8 cellular contexts compared by ENCODE assay signal in genomic region chr18:80245781-80246655, GRCh38. TPM values are rescaled to one million over a fixed set of nuclear protein-coding genes. Genes with fewer than 3 reads are reported as not detected.
DNase-seq lines count a peak whose midpoint lies in the region; ATAC-seq lines count a peak whose summit lies in the region.

No MANE protein-coding gene starts in this region.

- peak overlapping the region; percentile 72 for H3K4me3 Mint-ChIP-seq in activated CD4-positive, alpha-beta T cell treated with anti-CD3 and anti-CD28 coated beads, Interleukin-2, amount 10 ng/mL, durations not matched to agents 24 days and 14 days
- H3K4me3 Mint-ChIP-seq in activated CD4-positive, alpha-beta T cell treated with anti-CD3 and anti-CD28 coated beads for 36 hours = no peak overlapping the region
- peak overlapping the region; percentile 65 for H3K4me3 Mint-ChIP-seq in activated CD8-positive, alpha-beta T cell treated with anti-CD3 and anti-CD28 coated beads, Interleukin-2, amount 10 ng/mL, durations not matched to agents 7 days and 5 days

- H3K27ac ChIP-seq in stomach smooth muscle (ENCODE audit: low read length) = no peak overlapping the region
- no peak overlapping the region for H3K27ac ChIP-seq in Karpas-422 (ENCODE audit: low read length)

- no peaks in the 10 kb centered on the region for H3K9me3 Mint-ChIP-seq in activated CD4-positive, alpha-beta T cell treated with anti-CD3 and anti-CD28 coated beads, Interleukin-2, amount 10 ng/mL, durations not matched to agents 24 days and 14 days
- H3K9me3 Mint-ChIP-seq in activated CD4-positive, alpha-beta T cell treated with anti-CD3 and anti-CD28 coated beads for 36 hours (ENCODE audit: low read depth) = no peaks in the 10 kb centered on the region
- H3K9me3 Mint-ChIP-seq in activated CD8-positive, alpha-beta T cell treated with anti-CD3 and anti-CD28 coated beads, Interleukin-2, amount 10 ng/mL, durations not matched to agents 7 days and 5 days (ENCODE audit: insufficient read depth) = no peaks in the 10 kb centered on the region

- no peak for DNase-seq in activated CD4-positive, alpha-beta T cell treated with anti-CD3 and anti-CD28 coated beads, Interleukin-2, amount 10 ng/mL, durations not matched to agents 24 days and 14 days
- DNase-seq in activated CD4-positive, alpha-beta T cell treated with anti-CD3 and anti-CD28 coated beads for 36 hours = no peak
- peak; percentile 13 for DNase-seq in activated CD8-positive, alpha-beta T cell treated with anti-CD3 and anti-CD28 coated beads, Interleukin-2, amount 10 ng/mL, durations not matched to agents 7 days and 5 days
- no peak for DNase-seq in stimulated activated CD4-positive, alpha-beta T cell treated with anti-CD3 and anti-CD28 coated beads, Interleukin-4, amount 100 ng/mL, for 24 hours
- no peak for DNase-seq in Karpas-422

- H3K27me3 ChIP-seq in stomach smooth muscle (ENCODE audit: control insufficient read depth in 1 of 2, insufficient read depth in 2 of 2, low read length in 2 of 2) (no peaks in the 10 kb centered on the region), Karpas-422 (ENCODE audit: low read length) (no peaks in the 10 kb centered on the region)

- peaks cover 8% of the 10 kb centered on the region for H3K4me1 ChIP-seq in stomach smooth muscle (ENCODE audit: control insufficient read depth, insufficient read depth, low read length)
- no peaks in the 10 kb centered on the region for H3K4me1 ChIP-seq in Karpas-422 (ENCODE audit: low read length)

- H2AFZ ChIP-seq in Karpas-422 (ENCODE audit: low read length) = no peak overlapping the region

- no peaks in the 10 kb centered on the region for H3K4me1 Mint-ChIP-seq in activated CD4-positive, alpha-beta T cell treated with anti-CD3 and anti-CD28 coated beads, Interleukin-2, amount 10 ng/mL, durations not matched to agents 24 days and 14 days
- peaks cover 5% of the 10 kb centered on the region for H3K4me1 Mint-ChIP-seq in activated CD4-positive, alpha-beta T cell treated with anti-CD3 and anti-CD28 coated beads for 36 hours
- peaks cover 5% of the 10 kb centered on the region for H3K4me1 Mint-ChIP-seq in activated CD8-positive, alpha-beta T cell treated with anti-CD3 and anti-CD28 coated beads, Interleukin-2, amount 10 ng/mL, durations not matched to agents 7 days and 5 days (ENCODE audit: low read depth)

- intact Hi-C loops in activated CD4-positive, alpha-beta T cell treated with anti-CD3 and anti-CD28 coated beads, Interleukin-2, amount 10 ng/mL, durations not matched to agents 24 days and 14 days (cut with micrococcal nuclease) = no loop called here
- intact Hi-C loops in activated CD4-positive, alpha-beta T cell treated with anti-CD3 and anti-CD28 coated beads for 36 hours (cut with DNase I, micrococcal nuclease) = loop anchor here in 1 of 2 experiments (2.0 kb wide), 1 partner anchor 75 kb away; no protein-coding TSS in a partner anchor

- H3K4me2 ChIP-seq in Karpas-422 (ENCODE audit: low read depth, low read length, poor library complexity, severe bottlenecking) = no peak overlapping the region

- CTCF ChIA-PET in activated CD4-positive, alpha-beta T cell treated with anti-CD3 and anti-CD28 coated beads for 36 hours (lab: Charles Lee) = no interaction called here
- CTCF ChIA-PET in activated CD8-positive, alpha-beta T cell treated with anti-CD3 and anti-CD28 coated beads, Interleukin-2, amount 10 ng/mL, durations not matched to agents 7 days and 5 days (lab: Charles Lee) = interaction anchor here (0.7 kb wide), 1 partner anchor 40 kb away, joined by 3 read pairs; no protein-coding TSS in a partner anchor

- no peaks in the 10 kb centered on the region for H3K36me3 Mint-ChIP-seq in activated CD4-positive, alpha-beta T cell treated with anti-CD3 and anti-CD28 coated beads, Interleukin-2, amount 10 ng/mL, durations not matched to agents 24 days and 14 days (ENCODE audit: low read depth)
- no peaks in the 10 kb centered on the region for H3K36me3 Mint-ChIP-seq in activated CD4-positive, alpha-beta T cell treated with anti-CD3 and anti-CD28 coated beads for 36 hours (ENCODE audit: low read depth)
- H3K36me3 Mint-ChIP-seq in activated CD8-positive, alpha-beta T cell treated with anti-CD3 and anti-CD28 coated beads, Interleukin-2, amount 10 ng/mL, durations not matched to agents 7 days and 5 days (ENCODE audit: low read depth) = no peaks in the 10 kb centered on the region

- H3K36me3 ChIP-seq in stomach smooth muscle (ENCODE audit: control insufficient read depth in 2 of 2, insufficient read depth in 2 of 2, low read length in 2 of 2) (no peaks in the 10 kb centered on the region), Karpas-422 (ENCODE audit: insufficient read depth, low read length) (no peaks in the 10 kb centered on the region)

- no peaks in the 10 kb centered on the region for H3K79me2 ChIP-seq in Karpas-422 (ENCODE audit: low read length)

- no peak overlapping the region for H3K27ac Mint-ChIP-seq in activated CD4-positive, alpha-beta T cell treated with anti-CD3 and anti-CD28 coated beads, Interleukin-2, amount 10 ng/mL, durations not matched to agents 24 days and 14 days
- H3K27ac Mint-ChIP-seq in activated CD4-positive, alpha-beta T cell treated with anti-CD3 and anti-CD28 coated beads for 36 hours = no peak overlapping the region
- H3K27ac Mint-ChIP-seq in activated CD8-positive, alpha-beta T cell treated with anti-CD3 and anti-CD28 coated beads, Interleukin-2, amount 10 ng/mL, durations not matched to agents 7 days and 5 days = no peak overlapping the region

- H3K27me3 Mint-ChIP-seq in activated CD4-positive, alpha-beta T cell treated with anti-CD3 and anti-CD28 coated beads, Interleukin-2, amount 10 ng/mL, durations not matched to agents 24 days and 14 days = peaks cover 41% of the 10 kb centered on the region
- H3K27me3 Mint-ChIP-seq in activated CD4-positive, alpha-beta T cell treated with anti-CD3 and anti-CD28 coated beads for 36 hours = peaks cover 43% of the 10 kb centered on the region
- H3K27me3 Mint-ChIP-seq in activated CD8-positive, alpha-beta T cell treated with anti-CD3 and anti-CD28 coated beads, Interleukin-2, amount 10 ng/mL, durations not matched to agents 7 days and 5 days (ENCODE audit: low read depth) = peaks cover 39% of the 10 kb centered on the region

- ATAC-seq in activated CD4-positive, alpha-beta T cell treated with anti-CD3 and anti-CD28 coated beads for 36 hours = no peak
- ATAC-seq in activated CD8-positive, alpha-beta T cell treated with anti-CD3 and anti-CD28 coated beads, Interleukin-2, amount 10 ng/mL, durations not matched to agents 7 days and 5 days = no peak
- ATAC-seq in HG03342 (IDR thresholded peaks at IDR 0.05; ENCODE audit: unreplicated experiment) = no peak

- H3K9me2 ChIP-seq in Karpas-422 (replicated peaks; ENCODE audit: insufficient read depth, low read length) = no peaks in the 10 kb centered on the region

- H3K9ac ChIP-seq in stomach smooth muscle (ENCODE audit: low read length in 2 of 2) = no peak overlapping the region
- no peak overlapping the region for H3K9ac ChIP-seq in Karpas-422 (ENCODE audit: low read length)

- H3K9me3 ChIP-seq in iPS-18c (ENCODE audit: control insufficient read depth, insufficient read depth, low read length) (no peaks in the 10 kb centered on the region), stomach smooth muscle (ENCODE audit: control insufficient read depth in 2 of 2, low read length in 2 of 2) (no peaks in the 10 kb centered on the region), Karpas-422 (ENCODE audit: low read length) (no peaks in the 10 kb centered on the region)

- no peaks in the 10 kb centered on the region for H4K20me1 ChIP-seq in Karpas-422 (ENCODE audit: insufficient read depth, low read depth, low read length)

- POLR2A ChIA-PET in activated CD4-positive, alpha-beta T cell treated with anti-CD3 and anti-CD28 coated beads for 36 hours (lab: Charles Lee) = no interaction called here
- POLR2A ChIA-PET in activated CD8-positive, alpha-beta T cell treated with anti-CD3 and anti-CD28 coated beads, Interleukin-2, amount 10 ng/mL, durations not matched to agents 7 days and 5 days (lab: Charles Lee) = no interaction called here

- H3K4me3 ChIP-seq in iPS-18c (ENCODE audit: insufficient read depth, low read depth, low read length) (peak overlapping the region; percentile 77), stomach smooth muscle (ENCODE audit: low read length in 2 of 2) (peak overlapping the region; percentile 42 to 77), Karpas-422 (ENCODE audit: low read length) (no peak overlapping the region)

RNA-seq across cellular contexts. Expression of gene PARD6G, which starts 1.3 kb away (rescaled TPM):
- total RNA-seq in activated CD4-positive, alpha-beta T cell treated with anti-CD3 and anti-CD28 coated beads, Interleukin-2, amount 10 ng/mL, durations not matched to agents 24 days and 14 days = 0.40 and 0.47 TPM in 2 replicates
- total RNA-seq in activated CD4-positive, alpha-beta T cell treated with anti-CD3 and anti-CD28 coated beads for 36 hours = not detected
- under 1 TPM in 1 of 2 experiments, not detected in 1; 0.18 TPM for total RNA-seq in activated CD8-positive, alpha-beta T cell treated with anti-CD3 and anti-CD28 coated beads, Interleukin-2, amount 10 ng/mL, durations not matched to agents 7 days and 5 days
- not detected in 2 replicates for total RNA-seq in Karpas-422 (2014; rRNA removed; shearing (Covaris generic); ENCODE audit: low replicate concordance)
